14 cellular contexts compared by ENCODE assay signal in genomic region chr12:122868471-122869177, GRCh38. TPM values are rescaled to one million over a fixed set of nuclear protein-coding genes. Genes with fewer than 3 reads are reported as not detected.
DNase-seq lines count a peak whose midpoint lies in the region; ATAC-seq, FAIRE-seq and TF ChIP-seq lines count a peak whose summit lies in the region.
"Had no signal": no experiment of that assay in that cellular context is flagged by ENCODE, and none has a peak within 500 bp of the region (broad histone marks: within the 10 kb centered on the region; RNA-seq: fewer than 3 reads in every experiment).

No MANE protein-coding gene starts in this region.

- H3K27me3 Mint-ChIP-seq in activated naive CD8-positive, alpha-beta T cell treated with anti-CD3 and anti-CD28 coated beads, Interleukin-2, amount 10 ng/mL, durations not matched to agents 7 days and 5 days: no peaks in the 10 kb centered on the region
- no peaks in the 10 kb centered on the region for H3K27me3 Mint-ChIP-seq in activated naive CD8-positive, alpha-beta T cell treated with anti-CD3 and anti-CD28 coated beads for 36 hours
- H3K27me3 Mint-ChIP-seq in naive B cell (no peaks in the 10 kb centered on the region), type B pancreatic cell (no peaks in the 10 kb centered on the region)

- H2BK15ac ChIP-seq in H1 (ENCODE audit: low read length): no peak overlapping the region

- H3K14ac ChIP-seq in H1 (ENCODE audit: insufficient read length): no peak overlapping the region

- H2BK12ac ChIP-seq in H1 (ENCODE audit: low read depth, low read length): no peak overlapping the region

- H3K4me1 Mint-ChIP-seq in activated naive CD8-positive, alpha-beta T cell treated with anti-CD3 and anti-CD28 coated beads, Interleukin-2, amount 10 ng/mL, durations not matched to agents 7 days and 5 days: peaks cover 27% of the 10 kb centered on the region
- peaks cover 36% of the 10 kb centered on the region for H3K4me1 Mint-ChIP-seq in activated naive CD8-positive, alpha-beta T cell treated with anti-CD3 and anti-CD28 coated beads for 36 hours
- H3K4me1 Mint-ChIP-seq in naive B cell: peaks cover 45 to 83% (median 78%) of the 10 kb centered on the region in 3 donors
- H3K4me1 Mint-ChIP-seq in type B pancreatic cell (ENCODE audit: unreplicated experiment): peaks cover 30% of the 10 kb centered on the region

- H3K79me2 ChIP-seq in H1 (ENCODE audit: control insufficient read depth in 1 of 2, insufficient read depth in 2 of 2, low read length in 2 of 2): no peaks in the 10 kb centered on the region

- no peak for ATAC-seq in activated naive CD8-positive, alpha-beta T cell treated with anti-CD3 and anti-CD28 coated beads, Interleukin-2, amount 10 ng/mL, durations not matched to agents 7 days and 5 days (ENCODE audit: low read depth)
- ATAC-seq in naive B cell (ENCODE audit: low read depth in 2 of 2) (no peak), GM18502 (IDR thresholded peaks at IDR 0.05; ENCODE audit: poor library complexity, unreplicated experiment) (no peak)
- ATAC-seq: GM12878 had no signal

- peak; percentile 9 for DNase-seq in activated naive CD8-positive, alpha-beta T cell treated with anti-CD3 and anti-CD28 coated beads, Interleukin-2, amount 10 ng/mL, durations not matched to agents 7 days and 5 days
- no peak for DNase-seq in activated naive CD8-positive, alpha-beta T cell treated with anti-CD3 and anti-CD28 coated beads for 36 hours
- DNase-seq in H1 (ENCODE audit: low read depth in 1 of 2, low spot score in 2 of 2) (no peak), naive B cell (no peak), type B pancreatic cell (ENCODE audit: extremely low spot score, unreplicated experiment) (no peak), NCI-H2171 treated with DMSO at 0.1 percent for 48 hours (lab: John Stamatoyannopoulos, UW) (no peak), NK-92 (lab: John Stamatoyannopoulos, UW; ENCODE audit: unreplicated experiment) (no peak)
- DNase-seq: effector memory CD4-positive, alpha-beta T cell; mesendoderm; NCI-H345; PC-9 had no signal

- H4K91ac ChIP-seq in H1 (replicated peaks; ENCODE audit: insufficient read length, low read length): no peak overlapping the region

- no peak overlapping the region for H3K4me2 ChIP-seq in H1 (ENCODE audit: insufficient read depth in 1 of 2, low read depth in 2 of 2, low read length in 2 of 2)
- H3K4me2 ChIP-seq: PC-9 had no signal

- peaks cover 0 to 24% (median 8%) of the 10 kb centered on the region in 4 experiments; a peak in 4 of 8 replicates for H3K36me3 ChIP-seq in H1 (ENCODE audit: control insufficient read depth in 2 of 4, insufficient read depth in 4 of 4, low read length in 3 of 4)

- H3K23me2 ChIP-seq in H1 (ENCODE audit: low read depth, low read length): no peaks in the 10 kb centered on the region

- H3K18ac ChIP-seq in H1 (ENCODE audit: extremely low read depth, low read length): no peak overlapping the region

- H4K20me1 ChIP-seq in H1 (replicated peaks in 1 of 2; ENCODE audit: control insufficient read depth in 1 of 2, insufficient read depth in 2 of 2, low read length in 2 of 2): peaks cover 51 to 62% of the 10 kb centered on the region in 2 experiments

- no peak for FAIRE-seq in H1 (lab: Jason Lieb, UNC)
- FAIRE-seq: GM12878 had no signal

- peaks cover 27% of the 10 kb centered on the region for H3K36me3 Mint-ChIP-seq in activated naive CD8-positive, alpha-beta T cell treated with anti-CD3 and anti-CD28 coated beads, Interleukin-2, amount 10 ng/mL, durations not matched to agents 7 days and 5 days
- H3K36me3 Mint-ChIP-seq in activated naive CD8-positive, alpha-beta T cell treated with anti-CD3 and anti-CD28 coated beads for 36 hours: peaks cover 28% of the 10 kb centered on the region
- peaks cover 0 to 9% of the 10 kb centered on the region in 2 donors for H3K36me3 Mint-ChIP-seq in naive B cell
- H3K36me3 Mint-ChIP-seq in type B pancreatic cell: peaks cover 23% of the 10 kb centered on the region

- no peak overlapping the region for H3K23ac ChIP-seq in H1 (ENCODE audit: insufficient read length)

- no peak overlapping the region for H3K27ac ChIP-seq in H1 (ENCODE audit: low read depth, low read length)
- H3K27ac ChIP-seq: PC-9 had no signal

- H3K9ac ChIP-seq in H1 (replicated peaks in 1 of 4; ENCODE audit: extremely low read depth in 1 of 4, low read depth in 3 of 4, low read length in 3 of 4): no peak overlapping the region

- no peak for TF ChIP-seq RAD21 in H1 (IDR thresholded peaks at IDR 0.05 in 1 of 2, conservative IDR thresholded peaks at IDR 0.05 in 1 of 2; ENCODE audit: low read depth in 2 of 2, low read length in 2 of 2)

- no peak overlapping the region for H3K27ac Mint-ChIP-seq in activated naive CD8-positive, alpha-beta T cell treated with anti-CD3 and anti-CD28 coated beads, Interleukin-2, amount 10 ng/mL, durations not matched to agents 7 days and 5 days
- H3K27ac Mint-ChIP-seq in activated naive CD8-positive, alpha-beta T cell treated with anti-CD3 and anti-CD28 coated beads for 36 hours: no peak overlapping the region
- H3K27ac Mint-ChIP-seq in naive B cell: peak overlapping the region; percentile 38 to 89 (median 73)
- peak overlapping the region; percentile 36 for H3K27ac Mint-ChIP-seq in type B pancreatic cell
- H3K27ac Mint-ChIP-seq: T-helper 1 cell treated with Interleukin-12 subunit alpha and Interleukin-12 subunit beta and Interleukin-4 antibody, amounts not matched to agents 30 μg/mL and 1 μg/mL, for 36 hours had no signal

- peaks cover 39 to 63% (median 58%) of the 10 kb centered on the region in 4 experiments for H3K27me3 ChIP-seq in H1 (replicated peaks in 1 of 4; ENCODE audit: control insufficient read depth in 3 of 4, extremely low read depth in 1 of 4, insufficient read depth in 3 of 4, low read length in 3 of 4)

- POLR2A ChIA-PET in activated naive CD8-positive, alpha-beta T cell treated with anti-CD3 and anti-CD28 coated beads, Interleukin-2, amount 10 ng/mL, durations not matched to agents 7 days and 5 days (lab: Charles Lee): no interaction called here
- POLR2A ChIA-PET in H1 (lab: Charles Lee; ENCODE audit: partially characterized antibody): interaction anchor here (0.6 kb wide), 1 partner anchor 25 kb away, joined by 3 read pairs; no protein-coding TSS in a partner anchor

- TF ChIP-seq POLR2A in H1 (IDR thresholded peaks at IDR 0.05; ENCODE audit: control extremely low read depth in 1 of 2, low read depth in 2 of 2, low read length in 2 of 2): no peak

- CTCF ChIA-PET in H1 (lab: Charles Lee; ENCODE audit: partially characterized antibody): interaction anchor here (1.1 to 20.1 kb wide), 9 partner anchors 9 to 103 kb away, joined by 3 to 473 read pairs (median 8); partner anchors contain the start of gene VPS37B

- no peak overlapping the region for H2BK5ac ChIP-seq in H1 (ENCODE audit: low read depth, low read length)

- H2BK120ac ChIP-seq in H1 (replicated peaks; ENCODE audit: low read depth, low read length): no peak overlapping the region

- WGBS in H1 (ENCODE audit: extremely low coverage in 1 of 2, insufficient coverage in 1 of 2, insufficient read length in 1 of 2, insufficient replicate concordance in 2 of 2, low coverage in 1 of 2, low lambda C conversion rate in 2 of 2, missing lambda C conversion rate in 1 of 2), 2 experiments: 97% methylated on average over 13 of the region's 13 CpGs; no CpG with 5 or more reads in 1 of the 2 experiments

- no peaks in the 10 kb centered on the region for H3K9me3 Mint-ChIP-seq in activated naive CD8-positive, alpha-beta T cell treated with anti-CD3 and anti-CD28 coated beads, Interleukin-2, amount 10 ng/mL, durations not matched to agents 7 days and 5 days
- no peaks in the 10 kb centered on the region for H3K9me3 Mint-ChIP-seq in activated naive CD8-positive, alpha-beta T cell treated with anti-CD3 and anti-CD28 coated beads for 36 hours
- H3K9me3 Mint-ChIP-seq in naive B cell: no peaks in the 10 kb centered on the region
- no peaks in the 10 kb centered on the region for H3K9me3 Mint-ChIP-seq in type B pancreatic cell
- H3K9me3 Mint-ChIP-seq: T-helper 1 cell treated with Interleukin-12 subunit alpha and Interleukin-12 subunit beta and Interleukin-4 antibody, amounts not matched to agents 30 μg/mL and 1 μg/mL, for 36 hours had no signal

- peaks cover 4% of the 10 kb centered on the region for H3K79me1 ChIP-seq in H1 (ENCODE audit: low read depth, low read length)

- no peak overlapping the region for H3K4me3 Mint-ChIP-seq in activated naive CD8-positive, alpha-beta T cell treated with anti-CD3 and anti-CD28 coated beads, Interleukin-2, amount 10 ng/mL, durations not matched to agents 7 days and 5 days
- no peak overlapping the region for H3K4me3 Mint-ChIP-seq in activated naive CD8-positive, alpha-beta T cell treated with anti-CD3 and anti-CD28 coated beads for 36 hours
- H3K4me3 Mint-ChIP-seq in naive B cell (peak overlapping the region; percentile 29 to 95 (median 83)), type B pancreatic cell (no peak overlapping the region)
- H3K4me3 Mint-ChIP-seq: T-helper 1 cell treated with Interleukin-12 subunit alpha and Interleukin-12 subunit beta and Interleukin-4 antibody, amounts not matched to agents 30 μg/mL and 1 μg/mL, for 36 hours had no signal

- no peak overlapping the region for H2AK5ac ChIP-seq in H1 (ENCODE audit: low read depth, low read length)

- no peak overlapping the region for H3K4me3 ChIP-seq in H1 (ENCODE audit: extremely low read depth in 1 of 4, insufficient read depth in 2 of 4, low read depth in 3 of 4, low read length in 4 of 4)
- H3K4me3 ChIP-seq: GM12878, PC-9 had no signal

- TF ChIP-seq EP300 in H1 (IDR thresholded peaks at IDR 0.05; ENCODE audit: borderline replicate concordance in 1 of 2, low read depth in 2 of 2, low read length in 2 of 2): no peak

- peaks cover 3 to 18% (median 8%) of the 10 kb centered on the region in 4 experiments for H3K4me1 ChIP-seq in H1 (replicated peaks in 1 of 4; ENCODE audit: control insufficient read depth in 3 of 4, insufficient read depth in 4 of 4, low read length in 3 of 4)

- H4K8ac ChIP-seq in H1 (ENCODE audit: extremely low read depth, insufficient read depth, low read length): no peak overlapping the region

- H3K56ac ChIP-seq in H1 (replicated peaks; ENCODE audit: insufficient read length, low read depth, low read length): no peak overlapping the region

- no peak overlapping the region for H3K4ac ChIP-seq in H1 (replicated peaks; ENCODE audit: insufficient read length, low read depth, low read length)

- no peak for TF ChIP-seq CTCF in H1 (IDR thresholded peaks at IDR 0.05; ENCODE audit: control extremely low read depth in 1 of 3, insufficient read depth in 1 of 3, low read depth in 1 of 3, low read length in 3 of 3)
- TF ChIP-seq CTCF in type B pancreatic cell (conservative IDR thresholded peaks at IDR 0.05): no peak

- H3K9me3 ChIP-seq in H1 (ENCODE audit: insufficient read depth in 2 of 2, low read depth in 1 of 2, low read length in 1 of 2): no peaks in the 10 kb centered on the region

- H2BK20ac ChIP-seq in H1 (ENCODE audit: low read length): no peak overlapping the region

- no peak overlapping the region for H4K5ac ChIP-seq in H1 (ENCODE audit: insufficient read length, low read depth, low read length)

- H2AFZ ChIP-seq in H1 (ENCODE audit: low read length): no peak overlapping the region
- H2AFZ ChIP-seq: PC-9 had no signal

RNA-seq across cellular contexts. Expression of gene VPS37B, which starts 27.3 kb away (rescaled TPM):
- total RNA-seq in activated naive CD8-positive, alpha-beta T cell treated with anti-CD3 and anti-CD28 coated beads, Interleukin-2, amount 10 ng/mL, durations not matched to agents 7 days and 5 days: 10 to 100 TPM; 33.4 to 36.8 TPM
- 10 to 100 TPM; 27.0 to 28.2 TPM for total RNA-seq in activated naive CD8-positive, alpha-beta T cell treated with anti-CD3 and anti-CD28 coated beads for 36 hours
- total RNA-seq in H1 (2021; fragmentation: NEBNext Ultra II Directional; extraction: Animal tissue kit (Norgen Biotek cat#: 25700)): 11.9 and 13.1 TPM in 2 replicates
- 15.7 and 17.2 TPM in 2 replicates for polyA plus RNA-seq in H1 (2011; rRNA removed)
- 10.8 TPM for polyA plus RNA-seq in H1 (2011; cell fraction: cytosol; rRNA removed)
- polyA plus RNA-seq in H1 (2011; cell fraction: nucleus; rRNA removed): 12.1 TPM
- 6.6 to 13.4 TPM (median 11.1 TPM) in 4 replicates for polyA plus RNA-seq in H1 (2012, experiment 1 of 2)
- polyA plus RNA-seq in H1 (2012, experiment 2 of 2): 12.1 TPM
- polyA plus RNA-seq in H1 (2013, experiment 1 of 2): 7.0 TPM
- polyA plus RNA-seq in H1 (2013, experiment 2 of 2): 7.9 TPM
- 4.0 and 5.7 TPM in 2 replicates for polyA minus RNA-seq in H1 (2011; rRNA and poly(A)+ RNA removed)
- 8.7 TPM for polyA minus RNA-seq in H1 (2011; cell fraction: cytosol; rRNA and poly(A)+ RNA removed)
- 7.7 TPM for polyA minus RNA-seq in H1 (2011; cell fraction: nucleus; rRNA and poly(A)+ RNA removed)
- 10 to 100 TPM; 43.4 to 60.9 (median 52.2) TPM for polyA plus RNA-seq in naive B cell (ENCODE audit: low read depth in 6 of 6)
- 32.4 and 43.6 TPM in 2 replicates for total RNA-seq in type B pancreatic cell (ENCODE audit: low replicate concordance)

RNA-seq across cellular contexts. Expression of gene HIP1R, which starts 33.4 kb away (rescaled TPM):
- 10 to 100 TPM; 54.7 to 57.8 TPM for total RNA-seq in activated naive CD8-positive, alpha-beta T cell treated with anti-CD3 and anti-CD28 coated beads, Interleukin-2, amount 10 ng/mL, durations not matched to agents 7 days and 5 days
- total RNA-seq in activated naive CD8-positive, alpha-beta T cell treated with anti-CD3 and anti-CD28 coated beads for 36 hours: 10 to 100 TPM; 24.2 to 24.8 TPM
- 14.5 and 14.7 TPM in 2 replicates for total RNA-seq in H1 (2021; fragmentation: NEBNext Ultra II Directional; extraction: Animal tissue kit (Norgen Biotek cat#: 25700))
- polyA plus RNA-seq in H1 (2011; rRNA removed): 11.2 and 16.1 TPM in 2 replicates
- polyA plus RNA-seq in H1 (2011; cell fraction: cytosol; rRNA removed): 15.5 TPM
- 101 TPM for polyA plus RNA-seq in H1 (2011; cell fraction: nucleus; rRNA removed)
- polyA plus RNA-seq in H1 (2012, experiment 1 of 2): 12.0 to 17.7 TPM (median 16.9 TPM) in 4 replicates
- polyA plus RNA-seq in H1 (2012, experiment 2 of 2): 15.1 TPM
- 8.5 TPM for polyA plus RNA-seq in H1 (2013, experiment 1 of 2)
- polyA plus RNA-seq in H1 (2013, experiment 2 of 2): 6.9 TPM
- 14.0 and 15.2 TPM in 2 replicates for polyA minus RNA-seq in H1 (2011; rRNA and poly(A)+ RNA removed)
- polyA minus RNA-seq in H1 (2011; cell fraction: cytosol; rRNA and poly(A)+ RNA removed): 10.6 TPM
- 24.7 TPM for polyA minus RNA-seq in H1 (2011; cell fraction: nucleus; rRNA and poly(A)+ RNA removed)
- polyA plus RNA-seq in naive B cell (ENCODE audit: low read depth in 6 of 6): 10 to 100 TPM; 33.8 to 91.3 (median 38.4) TPM
- 40.5 and 45.5 TPM in 2 replicates for total RNA-seq in type B pancreatic cell (ENCODE audit: low replicate concordance)

Comparison
In these comparisons a context has a peak if more than half of its experiments do, and no peak if none do; other contexts are left out.
1. H3K27ac Mint-ChIP-seq: peak in naive B cell (6 of 6) and type B pancreatic cell (single experiment); none in activated naive CD8-positive, alpha-beta T cell treated with anti-CD3 and anti-CD28 coated beads, Interleukin-2, amount 10 ng/mL, durations not matched to agents 7 days and 5 days (single experiment) and activated naive CD8-positive, alpha-beta T cell treated with anti-CD3 and anti-CD28 coated beads for 36 hours (single experiment).
2. H3K4me3 Mint-ChIP-seq: peak in naive B cell (8 of 8); none in activated naive CD8-positive, alpha-beta T cell treated with anti-CD3 and anti-CD28 coated beads, Interleukin-2, amount 10 ng/mL, durations not matched to agents 7 days and 5 days (single experiment), activated naive CD8-positive, alpha-beta T cell treated with anti-CD3 and anti-CD28 coated beads for 36 hours (single experiment) and type B pancreatic cell (single experiment).